ENCODE assay signal across 30 cellular contexts in genomic region chr3:18730491-18730890, GRCh38.
"Had no signal": no experiment of that assay in that cellular context is flagged by ENCODE, and none has a peak within 500 bp of the region (broad histone marks: within the 10 kb centered on the region; RNA-seq: fewer than 3 reads in every experiment).

No MANE protein-coding gene starts in this region.

- H3K27ac ChIP-seq: adrenal gland, body of pancreas, cardiac muscle cell, colonic mucosa, epithelial cell of prostate, esophagus squamous epithelium, heart right ventricle, suprapubic skin, tibial artery, upper lobe of right lung had no signal

- DNase-seq: activated B cell treated with CpG ODN at 0.5 μM for 24 hours; activated CD4-positive, alpha-beta T cell treated with anti-CD3 and anti-CD28 coated beads for 4 hours; activated CD4-positive, alpha-beta T cell treated with anti-CD3 and anti-CD28 coated beads, Interleukin-2, amount 50 U/mL, for 4 hours; activated CD8-positive, alpha-beta memory T cell treated with anti-CD3 and anti-CD28 coated beads, Interleukin-2, amount 50 U/mL, for 4 hours; activated naive CD4-positive, alpha-beta T cell; activated T-cell treated with anti-CD3 and anti-CD28 coated beads, Interleukin-2, amount 50 U/mL, for 1 hour; adrenal gland; aorta; body of pancreas; cerebellar nuclear complex; colonic mucosa; effector CD8-positive, alpha-beta T cell; esophagus squamous epithelium; foreskin melanocyte; heart right ventricle; islet precursor cell; left cardiac atrium; left ventricle myocardium superior; posterior cingulate gyrus; right cardiac atrium; stimulated activated CD4-positive, alpha-beta T cell treated with anti-CD3 and anti-CD28 coated beads, Interleukin-15, amount 100 ng/mL, for 24 hours; stimulated activated CD4-positive, alpha-beta T cell treated with anti-CD3 and anti-CD28 coated beads, Interleukin-2, amount 100 ng/mL, for 24 hours; stimulated activated naive B cell treated with anti-CD40 and anti-IgM and Interleukin-4, amounts not matched to agents 10 μg/mL and 1 μg/mL and 100 μg/mL, for 72 hours; T-helper 2 cell; tibial artery; upper lobe of right lung had no signal

- H3K27ac Mint-ChIP-seq: activated B cell treated with CpG ODN at 0.5 μM for 24 hours; stimulated activated naive B cell treated with anti-CD40 and anti-IgM and Interleukin-4, amounts not matched to agents 10 μg/mL and 1 μg/mL and 100 μg/mL, for 72 hours had no signal

- ATAC-seq: activated naive CD4-positive, alpha-beta T cell treated with anti-CD3 and anti-CD28 coated beads, Interleukin-2, amount 50 U/mL, for 72 hours; body of pancreas; heart right ventricle; left cardiac atrium; left ventricle myocardium superior; right cardiac atrium; stimulated activated naive B cell treated with anti-CD40 and anti-IgM and Interleukin-4, amounts not matched to agents 10 μg/mL and 1 μg/mL and 100 μg/mL, for 72 hours; upper lobe of right lung had no signal

- H3K9me3 Mint-ChIP-seq: activated B cell treated with CpG ODN at 0.5 μM for 24 hours; stimulated activated naive B cell treated with anti-CD40 and anti-IgM and Interleukin-4, amounts not matched to agents 10 μg/mL and 1 μg/mL and 100 μg/mL, for 72 hours had no signal

- H3K9me3 ChIP-seq: adrenal gland, body of pancreas, colonic mucosa, esophagus squamous epithelium, heart right ventricle, suprapubic skin, tibial artery, upper lobe of right lung had no signal

- H3K4me3 Mint-ChIP-seq: activated B cell treated with CpG ODN at 0.5 μM for 24 hours; stimulated activated naive B cell treated with anti-CD40 and anti-IgM and Interleukin-4, amounts not matched to agents 10 μg/mL and 1 μg/mL and 100 μg/mL, for 72 hours had no signal

- H3K36me3 Mint-ChIP-seq: stimulated activated naive B cell treated with anti-CD40 and anti-IgM and Interleukin-4, amounts not matched to agents 10 μg/mL and 1 μg/mL and 100 μg/mL, for 72 hours had no signal

- H3K27me3 ChIP-seq: adrenal gland, body of pancreas, cardiac muscle cell, colonic mucosa, esophagus squamous epithelium, heart right ventricle, suprapubic skin, tibial artery, upper lobe of right lung had no signal

- H3K4me1 ChIP-seq: adrenal gland, body of pancreas, colonic mucosa, esophagus squamous epithelium, tibial artery had no signal

- H3K27me3 Mint-ChIP-seq: activated B cell treated with CpG ODN at 0.5 μM for 24 hours; stimulated activated naive B cell treated with anti-CD40 and anti-IgM and Interleukin-4, amounts not matched to agents 10 μg/mL and 1 μg/mL and 100 μg/mL, for 72 hours had no signal

- H3K4me3 ChIP-seq: adrenal gland, body of pancreas, cardiac muscle cell, colonic mucosa, esophagus squamous epithelium, heart right ventricle, suprapubic skin, tibial artery, upper lobe of right lung had no signal

- H3K36me3 ChIP-seq: adrenal gland, cardiac muscle cell, colonic mucosa, esophagus squamous epithelium, heart right ventricle, suprapubic skin, tibial artery, upper lobe of right lung had no signal
